ENCODE assay signal across 1 cellular context in genomic region chr11:112026784-112027410, GRCh38. TPM values are rescaled to one million over a fixed set of nuclear protein-coding genes. Genes with fewer than 3 reads are reported as not detected.
"Had no signal": no experiment of that assay in that cellular context is flagged by ENCODE, and none has a peak within 500 bp of the region (broad histone marks: within the 10 kb centered on the region; RNA-seq: fewer than 3 reads in every experiment).

No MANE protein-coding gene starts in this region.

RNA-seq across cellular contexts. Expression of gene PIH1D2, which starts 46.9 kb away (rescaled TPM):
- total RNA-seq: T-helper 1 cell treated with Interleukin-12 subunit alpha and Interleukin-12 subunit beta and Interleukin-4 antibody, amounts not matched to agents 30 ng/mL and 1 ng/mL, for 36 hours had no signal
